Comparison of ENCODE assay signal across 30 cellular contexts in the genomic region with DNA sequence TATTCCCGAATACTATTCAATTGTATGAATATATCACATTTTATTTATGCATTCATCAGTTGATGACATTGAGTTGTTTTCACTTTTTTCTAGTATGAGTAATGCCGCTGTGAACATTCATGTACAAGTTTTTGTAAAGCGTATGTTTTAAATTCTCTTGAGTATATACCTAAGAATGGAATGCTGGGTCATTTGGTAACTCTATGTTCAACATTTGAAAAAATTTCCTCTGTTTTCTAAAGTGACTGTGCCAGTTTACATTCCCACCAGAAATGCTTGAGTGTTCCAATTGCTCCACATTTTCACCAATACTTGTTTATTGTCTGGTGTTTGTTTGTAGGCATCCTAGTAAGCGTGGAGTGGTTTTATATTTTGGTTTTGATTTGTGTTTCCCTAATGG.
"Had no signal": no experiment of that assay in that cellular context is flagged by ENCODE, and none has a peak within 500 bp of the region (broad histone marks: within the 10 kb centered on the region; RNA-seq: fewer than 3 reads in every experiment).

No MANE protein-coding gene starts in this region.

- DNase-seq: activated CD4-positive, alpha-beta memory T cell treated with anti-CD3 and anti-CD28 coated beads, Interleukin-2, amount 10 ng/mL, durations not matched to agents 7 days and 5 days; activated CD4-positive, alpha-beta T cell treated with anti-CD3 and anti-CD28 coated beads for 1 hour; activated CD4-positive, alpha-beta T cell treated with anti-CD3 and anti-CD28 coated beads for 48 hours; activated CD4-positive, CD25-positive, alpha-beta regulatory T cell; activated CD8-positive, alpha-beta memory T cell treated with anti-CD3 and anti-CD28 coated beads for 24 hours; activated CD8-positive, alpha-beta memory T cell treated with anti-CD3 and anti-CD28 coated beads, Interleukin-2, amount 10 ng/mL, durations not matched to agents 7 days and 5 days; activated CD8-positive, alpha-beta memory T cell treated with anti-CD3 and anti-CD28 coated beads, Interleukin-2, amount 50 U/mL, for 48 hours; activated effector memory CD4-positive, alpha-beta T cell treated with Interleukin-2 at 50 U/mL for 16 hours; activated naive CD4-positive, alpha-beta T cell treated with anti-CD3 and anti-CD28 coated beads, Interleukin-2, amount 10 ng/mL, durations not matched to agents 7 days and 5 days; activated naive CD8-positive, alpha-beta T cell treated with anti-CD3 and anti-CD28 coated beads, Interleukin-2, amount 50 U/mL, for 24 hours; activated T-cell treated with anti-CD3 and anti-CD28 coated beads, Interleukin-2, amount 50 U/mL, for 48 hours; amniotic stem cell; aorta; brain microvascular endothelial cell; NCI-H1092 treated with DMSO at 0.1 percent for 48 hours; NCI-H1417; NCI-H146; NCI-H187; NCI-H2081; NCI-H345; NCI-H524 treated with DMSO at 0.1 percent for 48 hours; NK-92 treated with Interleukin-12 subunit alpha and Interleukin-12 subunit beta, amount 100 ng/mL, for 24 hours; PC-3; Peyer's patch; Right ventricle myocardium superior; RPMI8226; T1000; WERI-Rb-1 had no signal

- H3K27me3 ChIP-seq: brain microvascular endothelial cell, cardiac muscle cell, Peyer's patch had no signal

- H3K4me1 ChIP-seq: Peyer's patch had no signal

- H3K27ac ChIP-seq: brain microvascular endothelial cell, cardiac muscle cell, KMS-11, Peyer's patch, WERI-Rb-1 had no signal

- H3K4me3 ChIP-seq: cardiac muscle cell, Peyer's patch had no signal

- ATAC-seq: activated CD8-positive, alpha-beta memory T cell treated with anti-CD3 and anti-CD28 coated beads, Interleukin-2, amount 10 ng/mL, durations not matched to agents 7 days and 5 days; activated naive CD8-positive, alpha-beta T cell treated with anti-CD3 and anti-CD28 coated beads, Interleukin-2, amount 50 U/mL, for 24 hours had no signal

- H3K9me3 ChIP-seq: Peyer's patch had no signal

- H3K9ac ChIP-seq: KMS-11 had no signal

- H3K36me3 ChIP-seq: brain microvascular endothelial cell, cardiac muscle cell, Peyer's patch, WERI-Rb-1 had no signal
